ENCODE assay signal across 8 cellular contexts in genomic region chr11:61814958-61815789, GRCh38. TPM values are rescaled to one million over a fixed set of nuclear protein-coding genes. Genes with fewer than 3 reads are reported as not detected.
DNase-seq lines count a peak whose midpoint lies in the region; ATAC-seq, FAIRE-seq and TF ChIP-seq lines count a peak whose summit lies in the region.

No MANE protein-coding gene starts in this region.

- H3K4me3 ChIP-seq in CD4-positive, CD25-positive, alpha-beta regulatory T cell (ENCODE audit: low read depth, low read length): peak overlapping the region; percentile 55
- peak overlapping the region; percentile 60 to 78 (median 72) for H3K4me3 ChIP-seq in stomach

- H3K9me3 Mint-ChIP-seq in CD4-positive, CD25-positive, alpha-beta regulatory T cell: no peaks in the 10 kb centered on the region
- no peaks in the 10 kb centered on the region for H3K9me3 Mint-ChIP-seq in mesothelial cell of epicardium

- peak overlapping the region; percentile 86 to 87 (median 86) for H3K4me3 Mint-ChIP-seq in CD4-positive, CD25-positive, alpha-beta regulatory T cell
- peak overlapping the region; percentile 93 for H3K4me3 Mint-ChIP-seq in mesothelial cell of epicardium

- H3K4me1 ChIP-seq in CD4-positive, CD25-positive, alpha-beta regulatory T cell (ENCODE audit: control insufficient read depth, insufficient read depth, low read length, poor library complexity, severe bottlenecking): peaks cover 28% of the 10 kb centered on the region
- peaks cover 7 to 31% (median 25%) of the 10 kb centered on the region in 4 donors for H3K4me1 ChIP-seq in stomach

- no peak overlapping the region for H3K27ac ChIP-seq in CD4-positive, CD25-positive, alpha-beta regulatory T cell (ENCODE audit: insufficient read depth, low read length, poor library complexity, severe bottlenecking)
- peak overlapping the region; percentile 83 for H3K27ac ChIP-seq in epithelial cell of prostate
- H3K27ac ChIP-seq in stomach: peak overlapping the region; percentile 69 to 98 (median 93)

- peaks cover 59% of the 10 kb centered on the region for H3K27me3 Mint-ChIP-seq in CD4-positive, CD25-positive, alpha-beta regulatory T cell
- H3K27me3 Mint-ChIP-seq in mesothelial cell of epicardium (ENCODE audit: low read depth): no peaks in the 10 kb centered on the region

- peaks cover 4% of the 10 kb centered on the region for H3K27me3 ChIP-seq in CD4-positive, CD25-positive, alpha-beta regulatory T cell (ENCODE audit: control insufficient read depth, insufficient read depth, low read length)
- peaks cover 0 to 13% (median 0%) of the 10 kb centered on the region in 3 donors for H3K27me3 ChIP-seq in stomach

- H3K9me3 ChIP-seq in CD4-positive, CD25-positive, alpha-beta regulatory T cell (ENCODE audit: control insufficient read depth in 2 of 2, low read length in 2 of 2): no peaks in the 10 kb centered on the region
- no peaks in the 10 kb centered on the region for H3K9me3 ChIP-seq in stomach

- peak in 2 of 4 donors; percentile 66 to 93 for TF ChIP-seq POLR2A in stomach (IDR thresholded peaks at IDR 0.05)

- ATAC-seq in CD4-positive, CD25-positive, alpha-beta regulatory T cell (ENCODE audit: low read depth in 2 of 2): peak in 1 of 2 donors; percentile 29
- peak; percentile 42 for ATAC-seq in HG03442 (IDR thresholded peaks at IDR 0.05; ENCODE audit: unreplicated experiment)

- peak in 1 of 3 donors; percentile 37 for DNase-seq in CD4-positive, CD25-positive, alpha-beta regulatory T cell
- DNase-seq in GM19239 (ENCODE audit: insufficient read length, low spot score): peak; percentile 72
- DNase-seq in NCI-H524 (lab: John Stamatoyannopoulos, UW): peak; percentile 62 to 87
- DNase-seq in activated CD8-positive, alpha-beta memory T cell treated with anti-CD3 and anti-CD28 coated beads for 24 hours: peak; percentile 80
- DNase-seq in epithelial cell of prostate (ENCODE audit: low read depth, low spot score): no peak
- DNase-seq in mesothelial cell of epicardium (ENCODE audit: low spot score in 2 of 2, unreplicated experiment in 2 of 2): peak; percentile 77 to 86
- peak; percentile 94 for DNase-seq in stomach

- no peak overlapping the region for H3K27ac Mint-ChIP-seq in CD4-positive, CD25-positive, alpha-beta regulatory T cell
- H3K27ac Mint-ChIP-seq in mesothelial cell of epicardium: peak overlapping the region; percentile 99

- no peak for TF ChIP-seq EP300 in stomach (IDR thresholded peaks at IDR 0.05)

- WGBS in stomach, 5 donors: 1 to 5% (median 2%) methylated on average over 28 to 66 of the region's 66 CpGs

- intact Hi-C loops in stomach (cut with DNase I; ENCODE audit: low total_unique reads): loop anchor here (10.0 kb wide), 1 partner anchor 140 kb away; the partner anchor contains the start of gene BEST1

- TF ChIP-seq CTCF in mesothelial cell of epicardium (IDR thresholded peaks at IDR 0.05; ENCODE audit: unreplicated experiment) (no peak), stomach (IDR thresholded peaks at IDR 0.05) (no peak)

- FAIRE-seq in GM19239 (lab: Jason Lieb, UNC): no peak

- H3K4me1 Mint-ChIP-seq in CD4-positive, CD25-positive, alpha-beta regulatory T cell: peaks cover 0 to 20% (median 9%) of the 10 kb centered on the region in 4 donors
- peaks cover 17% of the 10 kb centered on the region for H3K4me1 Mint-ChIP-seq in mesothelial cell of epicardium

- H3K36me3 ChIP-seq in CD4-positive, CD25-positive, alpha-beta regulatory T cell (ENCODE audit: control insufficient read depth, insufficient read depth, low read length): no peaks in the 10 kb centered on the region
- H3K36me3 ChIP-seq in stomach: peaks cover 17 to 32% (median 23%) of the 10 kb centered on the region in 4 donors

- peaks cover 3% of the 10 kb centered on the region for H3K36me3 Mint-ChIP-seq in CD4-positive, CD25-positive, alpha-beta regulatory T cell
- peaks cover 25% of the 10 kb centered on the region for H3K36me3 Mint-ChIP-seq in mesothelial cell of epicardium

RNA-seq across cellular contexts. Expression of gene FADS1, which starts 1.6 kb away (rescaled TPM):
- 9.1 TPM for total RNA-seq in CD4-positive, CD25-positive, alpha-beta regulatory T cell
- polyA plus RNA-seq in CD4-positive, CD25-positive, alpha-beta regulatory T cell: 1 to 10 TPM in 1 of 4 donors, under 1 TPM in 1, not detected in 2; 0.35 to 3.1 TPM
- 108 to 115 TPM (median 108 TPM) in 3 replicates for total RNA-seq in mesothelial cell of epicardium
- 10 to 100 TPM in 4 of 5 donors, not detected in 1; 11.7 to 56.5 (median 17.3) TPM for total RNA-seq in stomach
- 1 to 10 TPM; 1.8 to 6.4 (median 4.1) TPM for polyA plus RNA-seq in stomach

RNA-seq across cellular contexts. Expression of gene FADS2, which starts 12.9 kb away (rescaled TPM):
- 19.7 TPM for total RNA-seq in CD4-positive, CD25-positive, alpha-beta regulatory T cell
- 10 to 100 TPM in 1 of 4 donors, under 1 TPM in 2, not detected in 1; 0.23 to 13.6 (median 0.65) TPM for polyA plus RNA-seq in CD4-positive, CD25-positive, alpha-beta regulatory T cell
- total RNA-seq in mesothelial cell of epicardium (317 to 337 TPM (median 324 TPM) in 3 replicates), stomach (10 to 100 TPM in 3 of 5 donors, 1 to 10 TPM in 1, not detected in 1; 9.6 to 15.2 (median 14.0) TPM)
- 10 to 100 TPM in 1 of 3 donors, 1 to 10 TPM in 2; 3.5 to 17.1 (median 6.4) TPM for polyA plus RNA-seq in stomach

RNA-seq across cellular contexts. Expression of gene FEN1, which starts 22.5 kb away (rescaled TPM):
- 13.2 TPM for total RNA-seq in CD4-positive, CD25-positive, alpha-beta regulatory T cell
- polyA plus RNA-seq in CD4-positive, CD25-positive, alpha-beta regulatory T cell: 10 to 100 TPM; 19.4 to 24.5 (median 22.2) TPM
- 19.5 to 20.9 TPM (median 20.3 TPM) in 3 replicates for total RNA-seq in mesothelial cell of epicardium
- 10 to 100 TPM in 2 of 5 donors, 1 to 10 TPM in 2, not detected in 1; 4.2 to 24.6 (median 10.4) TPM for total RNA-seq in stomach
- 10 to 100 TPM in 1 of 3 donors, 1 to 10 TPM in 2; 5.0 to 14.3 (median 10.0) TPM for polyA plus RNA-seq in stomach

RNA-seq across cellular contexts. Expression of gene TMEM258, which starts 22.8 kb away (rescaled TPM):
- 71.7 TPM for total RNA-seq in CD4-positive, CD25-positive, alpha-beta regulatory T cell
- polyA plus RNA-seq in CD4-positive, CD25-positive, alpha-beta regulatory T cell: 100 to 1,000 TPM; 207 to 283 (median 238) TPM
- total RNA-seq in mesothelial cell of epicardium: 139 to 154 TPM (median 148 TPM) in 3 replicates
- total RNA-seq in stomach: 10 to 100 TPM in 4 of 5 donors, not detected in 1; 24.1 to 50.3 (median 42.8) TPM
- polyA plus RNA-seq in stomach: 100 to 1,000 TPM; 184 to 274 (median 210) TPM

Comparison
In these comparisons a context has a peak if more than half of its experiments do, and no peak if none do; other contexts are left out.
1. RNA of gene FADS2, which starts 12.9 kb away (total RNA-seq): 317 to 337 TPM in mesothelial cell of epicardium; 19.7 TPM in CD4-positive, CD25-positive, alpha-beta regulatory T cell (single experiment) and 9.6 to 15.2 TPM in stomach; every median in the first group is over 10 times any median in the second.